1 cellular context compared by ENCODE assay signal in the genomic region with DNA sequence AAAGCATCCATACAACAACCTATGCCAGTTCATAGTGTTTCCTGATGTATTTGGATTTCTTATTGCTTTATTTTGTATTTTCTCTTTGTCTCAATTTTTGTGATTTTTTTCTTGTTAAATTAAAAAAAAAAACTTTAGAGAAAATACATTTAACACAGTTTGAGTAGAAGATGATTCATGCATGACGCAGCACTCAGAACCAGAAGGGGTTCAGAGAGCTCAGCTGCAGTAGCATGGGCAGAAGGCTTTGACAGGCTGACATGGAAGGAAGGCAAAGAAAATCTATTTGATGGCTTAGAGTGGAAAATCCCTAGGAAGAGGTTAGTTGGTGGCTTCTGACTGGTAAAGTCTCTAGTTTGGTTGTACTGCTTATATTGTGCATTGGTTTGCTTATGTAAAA.
TF ChIP-seq lines count a peak whose summit lies in the region.

No MANE protein-coding gene starts in this region.

TF ChIP-seq in SK-N-SH treated with all-trans-retinoic acid at 6 μM for 48 hours, 23 proteins besides CTCF, POLR2A, EP300 and RAD21 (continued from another document):
- TF ChIP-seq, protein P1, sequence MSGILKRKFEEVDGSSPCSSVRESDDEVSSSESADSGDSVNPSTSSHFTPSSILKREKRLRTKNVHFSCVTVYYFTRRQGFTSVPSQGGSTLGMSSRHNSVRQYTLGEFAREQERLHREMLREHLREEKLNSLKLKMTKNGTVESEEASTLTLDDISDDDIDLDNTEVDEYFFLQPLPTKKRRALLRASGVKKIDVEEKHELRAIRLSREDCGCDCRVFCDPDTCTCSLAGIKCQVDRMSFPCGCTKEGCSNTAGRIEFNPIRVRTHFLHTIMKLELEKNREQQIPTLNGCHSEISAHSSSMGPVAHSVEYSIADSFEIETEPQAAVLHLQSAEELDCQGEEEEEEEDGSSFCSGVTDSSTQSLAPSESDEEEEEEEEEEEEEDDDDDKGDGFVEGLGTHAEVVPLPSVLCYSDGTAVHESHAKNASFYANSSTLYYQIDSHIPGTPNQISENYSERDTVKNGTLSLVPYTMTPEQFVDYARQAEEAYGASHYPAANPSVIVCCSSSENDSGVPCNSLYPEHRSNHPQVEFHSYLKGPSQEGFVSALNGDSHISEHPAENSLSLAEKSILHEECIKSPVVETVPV (CRISPR knock-in tag; IDR thresholded peaks at IDR 0.05) = no peak
- TF ChIP-seq POU6F1 (CRISPR knock-in tag; IDR thresholded peaks at IDR 0.05; ENCODE audit: borderline replicate concordance, low read depth) = no peak
TF ChIP-seq in SK-N-SH treated with all-trans-retinoic acid at 6 μM for 48 hours: peak in this region for 0.
